ENCODE assay signal across 8 cellular contexts in the genomic region with DNA sequence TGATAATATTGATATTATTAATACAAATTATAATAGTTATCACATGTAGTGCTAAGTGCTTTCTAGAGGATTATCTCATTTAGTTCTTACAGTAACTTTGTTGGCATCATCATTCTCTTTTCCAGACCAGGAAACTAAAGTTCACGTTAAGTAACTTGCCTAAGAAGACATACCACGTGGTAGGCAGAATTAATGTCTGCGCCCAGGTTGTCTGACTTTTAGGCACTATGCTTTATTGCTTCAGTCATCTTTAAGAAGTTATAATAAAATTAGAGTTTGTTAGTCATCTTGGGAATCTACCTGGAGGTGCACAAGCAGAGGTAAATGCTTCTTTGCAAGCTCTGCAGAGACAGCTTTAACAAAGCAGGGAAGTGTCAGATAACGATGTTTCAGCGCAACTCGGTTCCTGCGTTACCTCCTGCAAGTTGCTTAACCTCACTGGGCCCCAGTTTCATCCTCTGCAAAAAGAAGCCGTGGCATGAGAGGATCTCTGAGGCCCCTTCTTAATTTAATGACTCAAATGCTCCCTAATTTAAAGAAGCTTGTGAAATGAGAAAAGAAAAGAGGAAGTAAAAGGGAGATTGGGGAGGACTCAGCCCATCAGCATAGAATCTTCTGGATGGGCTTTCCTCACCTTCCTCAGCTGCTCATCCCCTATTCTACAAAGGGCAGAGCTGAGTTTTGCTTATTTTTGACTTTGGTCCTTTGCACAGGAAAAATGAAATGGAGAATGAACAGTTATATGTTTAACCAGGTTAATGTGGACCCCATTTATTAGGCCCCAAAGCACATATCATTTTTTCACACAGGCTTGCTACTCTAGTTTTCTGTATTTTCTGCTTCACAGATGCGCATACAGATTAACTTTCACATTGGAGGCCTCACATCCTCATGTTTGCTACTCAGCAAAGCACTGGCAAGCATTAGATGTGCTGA. TPM values are rescaled to one million over a fixed set of nuclear protein-coding genes. Genes with fewer than 3 reads are reported as not detected.
DNase-seq lines count a peak whose midpoint lies in the region; ATAC-seq, FAIRE-seq and TF ChIP-seq lines count a peak whose summit lies in the region.

No MANE protein-coding gene starts in this region.

- peak; percentile 91 for FAIRE-seq in GM18507 (lab: Jason Lieb, UNC)
- no peak for FAIRE-seq in endothelial cell of umbilical vein (lab: Jason Lieb, UNC)

- no peak overlapping the region for H2AK5ac ChIP-seq in H9 (ENCODE audit: insufficient read length, low read length)

- H2BK20ac ChIP-seq in H9 (ENCODE audit: low read depth, low read length, poor library complexity, severe bottlenecking), result no peak overlapping the region

- H3K9me3 Mint-ChIP-seq in H9 (no peaks in the 10 kb centered on the region), progenitor cell of endocrine pancreas (ENCODE audit: low read depth) (no peaks in the 10 kb centered on the region)

- TF ChIP-seq CTCF in endothelial cell of umbilical vein (IDR thresholded peaks at IDR 0.05; ENCODE audit: extremely low read depth in 1 of 2, insufficient read depth in 1 of 2, low read depth in 1 of 2, low read length in 2 of 2) (no peak), H9 (conservative IDR thresholded peaks at IDR 0.05) (no peak), progenitor cell of endocrine pancreas (IDR thresholded peaks at IDR 0.05; ENCODE audit: unreplicated experiment) (no peak)

- no peaks in the 10 kb centered on the region for H3K36me3 ChIP-seq in endothelial cell of umbilical vein (ENCODE audit: control insufficient read depth in 2 of 2, extremely low read depth in 1 of 2, insufficient read depth in 2 of 2, low read length in 2 of 2)

- no peak overlapping the region for H3K23ac ChIP-seq in H9 (ENCODE audit: insufficient read length, low read depth, low read length)

- H2BK15ac ChIP-seq in H9 (ENCODE audit: low read depth, low read length), result no peak overlapping the region

- H3K4ac ChIP-seq in H9 (ENCODE audit: low read depth, low read length), result no peak overlapping the region

- peaks cover 70% of the 10 kb centered on the region for H3K4me1 ChIP-seq in endothelial cell of umbilical vein (ENCODE audit: control insufficient read depth, extremely low read depth, insufficient read depth, low read length)
- H3K4me1 ChIP-seq in H9 (ENCODE audit: insufficient read depth, low read length), result peaks cover 9% of the 10 kb centered on the region

- H3K4me2 ChIP-seq in endothelial cell of umbilical vein (ENCODE audit: insufficient read depth, low read length) (peak overlapping the region; percentile 20), H9 (ENCODE audit: insufficient read depth, insufficient read length, low read length) (no peak overlapping the region)

- H3K79me1 ChIP-seq in H9 (ENCODE audit: insufficient read depth, low read depth, low read length, poor library complexity, severe bottlenecking), result no peaks in the 10 kb centered on the region

- no peak overlapping the region for H4K8ac ChIP-seq in H9 (replicated peaks; ENCODE audit: insufficient read length, low read depth, low read length)

- POLR2A ChIA-PET in endothelial cell of umbilical vein (lab: Charles Lee), result no interaction called here

- H3K79me2 ChIP-seq in endothelial cell of umbilical vein (ENCODE audit: control insufficient read depth, insufficient read depth, low read length) (peaks cover 92% of the 10 kb centered on the region), H9 (ENCODE audit: insufficient read depth, low read length) (no peaks in the 10 kb centered on the region)

- no peak overlapping the region for H2BK12ac ChIP-seq in H9 (ENCODE audit: insufficient read length, low read depth, low read length)

- H4K20me1 ChIP-seq in endothelial cell of umbilical vein (replicated peaks; ENCODE audit: control insufficient read depth, extremely low read depth, insufficient read depth, low read length) (no peaks in the 10 kb centered on the region), H9 (ENCODE audit: control insufficient read depth, insufficient read depth, insufficient read length) (no peaks in the 10 kb centered on the region)

- no peak overlapping the region for H2BK120ac ChIP-seq in H9 (ENCODE audit: low read depth, low read length, poor library complexity, severe bottlenecking)

- no peak overlapping the region for H3K56ac ChIP-seq in H9 (ENCODE audit: insufficient read length, low read depth, low read length)

- H3K14ac ChIP-seq in H9 (ENCODE audit: insufficient read depth, low read length), result no peak overlapping the region

- H2AFZ ChIP-seq in endothelial cell of umbilical vein (ENCODE audit: low read depth, low read length) (no peak overlapping the region), H9 (ENCODE audit: low read length) (no peak overlapping the region)

- no peak for TF ChIP-seq POLR2A in endothelial cell of umbilical vein (IDR thresholded peaks at IDR 0.05; ENCODE audit: low read depth, low read length)

- no peak overlapping the region for H2BK5ac ChIP-seq in H9 (ENCODE audit: insufficient read length, low read length)

- CTCF ChIA-PET in endothelial cell of umbilical vein (lab: Charles Lee), result interaction anchor here (0.5 kb wide), 1 partner anchor 31 kb away, joined by 3 read pairs; no protein-coding TSS in a partner anchor

- peak; percentile 30 for ATAC-seq in GM21825 (IDR thresholded peaks at IDR 0.05; ENCODE audit: unreplicated experiment)

- H3K9ac ChIP-seq in endothelial cell of umbilical vein (replicated peaks; ENCODE audit: extremely low read depth, insufficient read depth, low read length) (no peak overlapping the region), H9 (ENCODE audit: extremely low read depth, insufficient read length, low read length) (no peak overlapping the region)

- H3K27ac Mint-ChIP-seq in H9 (no peak overlapping the region), progenitor cell of endocrine pancreas (no peak overlapping the region)

- no peak overlapping the region for H4K5ac ChIP-seq in H9 (ENCODE audit: insufficient read length, low read depth, low read length)

- no peaks in the 10 kb centered on the region for H3K27me3 ChIP-seq in endothelial cell of umbilical vein (ENCODE audit: control insufficient read depth in 2 of 2, insufficient read depth in 2 of 2, low read length in 2 of 2)
- no peaks in the 10 kb centered on the region for H3K27me3 ChIP-seq in H9 (ENCODE audit: insufficient read depth, low read length)

- dilution Hi-C loops in endothelial cell of umbilical vein (cut with MboI; ENCODE audit: extremely low pct_ligation_motif_present, low sequenced_read_pairs), result loop anchor here (10.0 kb wide), 1 partner anchor 121 kb away; no protein-coding TSS in a partner anchor

- H3K9me3 ChIP-seq in endothelial cell of umbilical vein (replicated peaks; ENCODE audit: control insufficient read depth, insufficient read depth, low read length) (no peaks in the 10 kb centered on the region), H9 (ENCODE audit: control insufficient read depth, low read depth, low read length) (no peaks in the 10 kb centered on the region)

- intact Hi-C loops in endothelial cell of umbilical vein (cut with micrococcal nuclease), result loop anchor here (5.0 to 10.0 kb wide), 2 partner anchors 589 to 701 kb away; partner anchors contain the start of gene ATF7IP

- no peak overlapping the region for H3K27ac ChIP-seq in endothelial cell of umbilical vein (ENCODE audit: insufficient read depth, low read depth, low read length)
- no peak overlapping the region for H3K27ac ChIP-seq in H9 (ENCODE audit: insufficient read length, low read depth, low read length)

- H3K4me3 Mint-ChIP-seq in H9 (no peak overlapping the region), progenitor cell of endocrine pancreas (ENCODE audit: low read depth) (no peak overlapping the region)

- H3K36me3 Mint-ChIP-seq in H9 (ENCODE audit: insufficient read depth in 1 of 3, low read depth in 3 of 3), result no peaks in the 10 kb centered on the region
- H3K36me3 Mint-ChIP-seq in progenitor cell of endocrine pancreas (ENCODE audit: insufficient read depth), result no peaks in the 10 kb centered on the region

- no peak overlapping the region for H3K4me3 ChIP-seq in endothelial cell of umbilical vein (replicated peaks in 1 of 3; ENCODE audit: insufficient read depth in 1 of 3, low read depth in 1 of 3, low read length in 3 of 3)

- no peak overlapping the region for H3K18ac ChIP-seq in H9 (ENCODE audit: insufficient read length, low read depth, low read length)

- no peaks in the 10 kb centered on the region for H3K23me2 ChIP-seq in H9 (ENCODE audit: insufficient read length, low read depth, low read length, poor library complexity, severe bottlenecking)

- H3K4me1 Mint-ChIP-seq in H9 (peaks cover 7 to 8% of the 10 kb centered on the region in 2 experiments), progenitor cell of endocrine pancreas (ENCODE audit: low read depth) (no peaks in the 10 kb centered on the region)

- BruUV-seq in endothelial cell of umbilical vein (replicated peaks; lab: Mats Ljungman, UMichigan), result no TSS peak

- DNase-seq in GM18507 (ENCODE audit: extremely low spot score, insufficient read length, low read depth) (no peak), NOMO-1 treated with DMSO at 0.1 percent for 48 hours (lab: John Stamatoyannopoulos, UW; ENCODE audit: unreplicated experiment) (peak; percentile 98), endothelial cell of umbilical vein (ENCODE audit: low read depth, low spot score) (no peak), H9 (no peak), progenitor cell of endocrine pancreas (ENCODE audit: low spot score, unreplicated experiment) (no peak), NCI-H526 (lab: John Stamatoyannopoulos, UW) (no peak), NCI-H2171 (lab: John Stamatoyannopoulos, UW) (no peak)

- H3K9me1 ChIP-seq in endothelial cell of umbilical vein (replicated peaks; ENCODE audit: control insufficient read depth, extremely low read depth, insufficient read depth, low read length), result no peaks in the 10 kb centered on the region

- H3K27me3 Mint-ChIP-seq in H9 (ENCODE audit: low read depth), result no peaks in the 10 kb centered on the region
- H3K27me3 Mint-ChIP-seq in progenitor cell of endocrine pancreas, result peaks cover 2% of the 10 kb centered on the region

- no peak overlapping the region for H3T11ph ChIP-seq in H9 (ENCODE audit: low read length)

- H4K91ac ChIP-seq in H9 (ENCODE audit: insufficient read length, low read depth, low read length), result no peak overlapping the region

- WGBS in H9 (ENCODE audit: extremely low coverage, insufficient read length, low lambda C conversion rate), result no CpG with 5 or more reads among the region's 9 CpGs

RNA-seq across cellular contexts. Expression of gene ARHGDIB, which starts 5.3 kb away (rescaled TPM):
- total RNA-seq in endothelial cell of umbilical vein (483 and 550 TPM in 2 replicates), H9 (2021) (0.29 and 0.44 TPM in 2 replicates), progenitor cell of endocrine pancreas (0.79 and 1.7 TPM in 2 replicates)
- 1,200 and 1,245 TPM in 2 replicates for polyA plus RNA-seq in endothelial cell of umbilical vein
- polyA plus RNA-seq in endothelial cell of umbilical vein (2011; cell fraction: cytosol; rRNA removed), result 1,171 and 1,649 TPM in 2 replicates
- 559 and 560 TPM in 2 replicates for polyA plus RNA-seq in endothelial cell of umbilical vein (2011; cell fraction: nucleus; rRNA removed)
- 796 and 1,005 TPM in 2 replicates for polyA plus RNA-seq in endothelial cell of umbilical vein (2012)
- polyA minus RNA-seq in endothelial cell of umbilical vein, result 805 and 875 TPM in 2 replicates
- polyA minus RNA-seq in endothelial cell of umbilical vein (2011; cell fraction: cytosol; rRNA and poly(A)+ RNA removed), result not detected
- 185 and 242 TPM in 2 replicates for polyA minus RNA-seq in endothelial cell of umbilical vein (2011; cell fraction: nucleus; rRNA and poly(A)+ RNA removed)

RNA-seq across cellular contexts. Expression of gene PDE6H, which starts 16.7 kb away (rescaled TPM):
- total RNA-seq in endothelial cell of umbilical vein (not detected in 2 replicates), H9 (2021) (not detected in 2 replicates), progenitor cell of endocrine pancreas (not detected in 2 replicates)
- not detected in 2 replicates for polyA plus RNA-seq in endothelial cell of umbilical vein
- not detected in 2 replicates for polyA plus RNA-seq in endothelial cell of umbilical vein (2011; cell fraction: cytosol; rRNA removed)
- polyA plus RNA-seq in endothelial cell of umbilical vein (2011; cell fraction: nucleus; rRNA removed), result not detected in 2 replicates
- polyA plus RNA-seq in endothelial cell of umbilical vein (2012), result not detected in 2 replicates
- not detected in 2 replicates for polyA minus RNA-seq in endothelial cell of umbilical vein
- not detected for polyA minus RNA-seq in endothelial cell of umbilical vein (2011; cell fraction: cytosol; rRNA and poly(A)+ RNA removed)
- polyA minus RNA-seq in endothelial cell of umbilical vein (2011; cell fraction: nucleus; rRNA and poly(A)+ RNA removed), result not detected in 2 replicates

RNA-seq across cellular contexts. Expression of gene ERP27, which starts 17.8 kb away (rescaled TPM):
- 0.88 and 1.4 TPM in 2 replicates for total RNA-seq in endothelial cell of umbilical vein
- 0.67 and 0.70 TPM in 2 replicates for polyA plus RNA-seq in endothelial cell of umbilical vein
- 0.75 and 0.98 TPM in 2 replicates for polyA plus RNA-seq in endothelial cell of umbilical vein (2011; cell fraction: cytosol; rRNA removed)
- 2.5 and 3.4 TPM in 2 replicates for polyA plus RNA-seq in endothelial cell of umbilical vein (2011; cell fraction: nucleus; rRNA removed)
- 0.62 and 0.68 TPM in 2 replicates for polyA plus RNA-seq in endothelial cell of umbilical vein (2012)
- 1.9 and 2.9 TPM in 2 replicates for polyA minus RNA-seq in endothelial cell of umbilical vein
- polyA minus RNA-seq in endothelial cell of umbilical vein (2011; cell fraction: cytosol; rRNA and poly(A)+ RNA removed), result not detected
- polyA minus RNA-seq in endothelial cell of umbilical vein (2011; cell fraction: nucleus; rRNA and poly(A)+ RNA removed), result 6.1 and 8.8 TPM in 2 replicates
- not detected in 2 replicates for total RNA-seq in H9 (2021)
- total RNA-seq in progenitor cell of endocrine pancreas, result 22.8 and 23.1 TPM in 2 replicates

Comparison
In these comparisons a context has a peak if more than half of its experiments do, and no peak if none do; other contexts are left out.
1. RNA of gene ARHGDIB, which starts 5.3 kb away (total RNA-seq): 483 to 550 TPM in endothelial cell of umbilical vein; 0.79 to 1.7 TPM in progenitor cell of endocrine pancreas and 0.29 to 0.44 TPM in H9; every median in the first group is over 100 times any median in the second.